Comparison of ENCODE assay signal across 1 cellular context in the genomic region with DNA sequence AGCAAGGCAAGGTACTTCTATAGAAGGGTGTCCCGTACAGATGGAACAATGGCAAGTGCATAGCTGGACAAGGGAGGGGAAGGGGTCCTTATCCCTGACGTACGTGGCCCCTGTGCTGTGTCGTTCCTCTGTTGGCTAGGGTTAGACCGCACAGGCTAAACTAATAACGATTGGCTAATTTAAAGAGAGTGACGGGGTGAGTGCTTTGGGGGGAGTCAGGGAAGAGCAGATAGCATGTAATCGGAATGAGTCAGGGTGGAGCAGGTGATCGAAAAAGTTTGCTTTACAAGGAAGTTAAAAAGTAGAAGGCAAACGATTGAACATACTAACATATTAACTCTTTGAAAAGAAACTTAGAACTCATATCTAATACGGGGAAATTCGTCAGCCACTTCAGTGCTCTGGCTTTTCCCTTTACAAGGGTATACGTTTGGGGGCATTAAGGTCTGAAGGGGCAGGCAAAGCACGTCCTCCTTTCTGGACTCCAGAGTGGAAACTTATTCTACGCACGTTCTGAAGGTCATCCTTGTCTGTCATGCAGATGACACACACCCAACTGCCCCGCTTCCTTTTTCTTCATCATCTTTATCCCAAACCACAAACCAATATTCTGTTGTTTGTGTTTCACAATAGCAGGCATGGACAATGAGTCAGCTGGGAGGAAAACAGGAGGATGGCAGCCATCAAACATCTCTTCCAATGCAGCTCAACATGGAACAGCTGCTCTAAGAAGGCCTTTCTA.
TF ChIP-seq lines count a peak whose summit lies in the region.

No MANE protein-coding gene starts in this region.

TF ChIP-seq in A549, 52 proteins besides CTCF, POLR2A, EP300 and RAD21 (continued from another document):
- TF ChIP-seq BCL3 (IDR thresholded peaks at IDR 0.05) (no peak), CHD2 (IDR thresholded peaks at IDR 0.05; ENCODE audit: low read length, partially characterized antibody) (no peak), TFCP2L1 (CRISPR knock-in tag; IDR thresholded peaks at IDR 0.05) (no peak), HOXB13 (CRISPR knock-in tag; IDR thresholded peaks at IDR 0.05; ENCODE audit: low read depth) (no peak), PHF8 (IDR thresholded peaks at IDR 0.05; ENCODE audit: borderline replicate concordance, low read depth) (no peak)
